In the genomic region with DNA sequence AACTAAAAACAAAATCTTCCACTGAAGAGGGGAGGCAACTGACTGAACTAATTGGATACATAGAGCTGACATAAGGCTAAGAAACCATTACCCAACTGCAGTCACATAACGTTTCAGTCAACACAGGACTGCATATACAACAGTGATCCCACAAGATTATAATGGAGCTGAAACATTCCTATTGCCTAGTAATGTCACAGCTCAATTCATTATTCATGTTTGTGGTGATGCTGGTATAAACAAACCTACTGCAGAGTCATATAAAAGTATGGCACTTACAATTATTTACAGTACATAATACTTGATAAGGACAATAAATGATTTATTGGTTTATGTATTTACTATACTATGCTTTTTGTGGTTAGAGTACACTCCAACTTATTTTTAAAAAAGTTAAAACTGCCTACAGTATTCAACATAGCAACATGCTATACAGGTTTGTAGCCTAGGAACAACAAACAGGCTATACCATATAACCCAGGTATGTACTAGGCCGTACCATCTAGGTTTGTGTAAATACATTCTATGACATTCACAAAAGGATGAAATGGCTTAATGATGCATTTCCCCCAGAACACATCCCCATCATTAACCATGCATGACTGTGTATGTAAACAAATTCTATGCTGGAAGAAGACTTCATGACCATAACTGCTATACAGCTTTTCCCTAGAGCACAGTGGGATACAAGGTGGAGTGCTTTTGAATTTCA, we compare ENCODE assay signal across 1 cellular context.
TF ChIP-seq lines count a peak whose summit lies in the region.

No MANE protein-coding gene starts in this region.

TF ChIP-seq in HEK293, 187 proteins besides CTCF, POLR2A, EP300 and RAD21 (continued from another document):
- TF ChIP-seq GLI2 (tag by site-specific recombination; IDR thresholded peaks at IDR 0.05; ENCODE audit: borderline replicate concordance, low read depth) (no peak), OSR2 (tag by site-specific recombination; IDR thresholded peaks at IDR 0.05) (peak; percentile 52), ZNF221 (tag by site-specific recombination; IDR thresholded peaks at IDR 0.05; ENCODE audit: borderline replicate concordance) (no peak), SP7 (tag by site-specific recombination; IDR thresholded peaks at IDR 0.05) (peak; percentile 42; the same call in 1 of the 2 replicates), SP2 (tag by site-specific recombination; IDR thresholded peaks at IDR 0.05) (no peak), ZNF571 (tag by site-specific recombination; IDR thresholded peaks at IDR 0.05) (no peak), ZIC2 (tag by site-specific recombination; IDR thresholded peaks at IDR 0.05) (peak; percentile 34; the same call in 1 of the 2 replicates), ZNF174 (tag by site-specific recombination; IDR thresholded peaks at IDR 0.05) (no peak), ZNF768 (tag by site-specific recombination; IDR thresholded peaks at IDR 0.05) (no peak), MZF1 (tag by site-specific recombination; IDR thresholded peaks at IDR 0.05; ENCODE audit: borderline replicate concordance) (0 out of 2 replicates have a peak, but pooled peaks have one; percentile 44), ZNF19 (tag by site-specific recombination; IDR thresholded peaks at IDR 0.05; ENCODE audit: low read depth) (no peak), ZNF521 (tag by site-specific recombination; IDR thresholded peaks at IDR 0.05) (no peak), ZNF335 (tag by site-specific recombination; conservative IDR thresholded peaks at IDR 0.05) (no peak), ZNF350 (tag by site-specific recombination; IDR thresholded peaks at IDR 0.05) (no peak)
- TF ChIP-seq, protein P1, sequence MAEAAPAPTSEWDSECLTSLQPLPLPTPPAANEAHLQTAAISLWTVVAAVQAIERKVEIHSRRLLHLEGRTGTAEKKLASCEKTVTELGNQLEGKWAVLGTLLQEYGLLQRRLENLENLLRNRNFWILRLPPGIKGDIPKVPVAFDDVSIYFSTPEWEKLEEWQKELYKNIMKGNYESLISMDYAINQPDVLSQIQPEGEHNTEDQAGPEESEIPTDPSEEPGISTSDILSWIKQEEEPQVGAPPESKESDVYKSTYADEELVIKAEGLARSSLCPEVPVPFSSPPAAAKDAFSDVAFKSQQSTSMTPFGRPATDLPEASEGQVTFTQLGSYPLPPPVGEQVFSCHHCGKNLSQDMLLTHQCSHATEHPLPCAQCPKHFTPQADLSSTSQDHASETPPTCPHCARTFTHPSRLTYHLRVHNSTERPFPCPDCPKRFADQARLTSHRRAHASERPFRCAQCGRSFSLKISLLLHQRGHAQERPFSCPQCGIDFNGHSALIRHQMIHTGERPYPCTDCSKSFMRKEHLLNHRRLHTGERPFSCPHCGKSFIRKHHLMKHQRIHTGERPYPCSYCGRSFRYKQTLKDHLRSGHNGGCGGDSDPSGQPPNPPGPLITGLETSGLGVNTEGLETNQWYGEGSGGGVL (tag by site-specific recombination; IDR thresholded peaks at IDR 0.05), result no peak
- TF ChIP-seq, protein P2, sequence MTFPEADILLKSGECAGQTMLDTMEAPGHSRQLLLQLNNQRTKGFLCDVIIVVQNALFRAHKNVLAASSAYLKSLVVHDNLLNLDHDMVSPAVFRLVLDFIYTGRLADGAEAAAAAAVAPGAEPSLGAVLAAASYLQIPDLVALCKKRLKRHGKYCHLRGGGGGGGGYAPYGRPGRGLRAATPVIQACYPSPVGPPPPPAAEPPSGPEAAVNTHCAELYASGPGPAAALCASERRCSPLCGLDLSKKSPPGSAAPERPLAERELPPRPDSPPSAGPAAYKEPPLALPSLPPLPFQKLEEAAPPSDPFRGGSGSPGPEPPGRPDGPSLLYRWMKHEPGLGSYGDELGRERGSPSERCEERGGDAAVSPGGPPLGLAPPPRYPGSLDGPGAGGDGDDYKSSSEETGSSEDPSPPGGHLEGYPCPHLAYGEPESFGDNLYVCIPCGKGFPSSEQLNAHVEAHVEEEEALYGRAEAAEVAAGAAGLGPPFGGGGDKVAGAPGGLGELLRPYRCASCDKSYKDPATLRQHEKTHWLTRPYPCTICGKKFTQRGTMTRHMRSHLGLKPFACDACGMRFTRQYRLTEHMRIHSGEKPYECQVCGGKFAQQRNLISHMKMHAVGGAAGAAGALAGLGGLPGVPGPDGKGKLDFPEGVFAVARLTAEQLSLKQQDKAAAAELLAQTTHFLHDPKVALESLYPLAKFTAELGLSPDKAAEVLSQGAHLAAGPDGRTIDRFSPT (tag by site-specific recombination; IDR thresholded peaks at IDR 0.05), result no peak
- TF ChIP-seq, protein P3, sequence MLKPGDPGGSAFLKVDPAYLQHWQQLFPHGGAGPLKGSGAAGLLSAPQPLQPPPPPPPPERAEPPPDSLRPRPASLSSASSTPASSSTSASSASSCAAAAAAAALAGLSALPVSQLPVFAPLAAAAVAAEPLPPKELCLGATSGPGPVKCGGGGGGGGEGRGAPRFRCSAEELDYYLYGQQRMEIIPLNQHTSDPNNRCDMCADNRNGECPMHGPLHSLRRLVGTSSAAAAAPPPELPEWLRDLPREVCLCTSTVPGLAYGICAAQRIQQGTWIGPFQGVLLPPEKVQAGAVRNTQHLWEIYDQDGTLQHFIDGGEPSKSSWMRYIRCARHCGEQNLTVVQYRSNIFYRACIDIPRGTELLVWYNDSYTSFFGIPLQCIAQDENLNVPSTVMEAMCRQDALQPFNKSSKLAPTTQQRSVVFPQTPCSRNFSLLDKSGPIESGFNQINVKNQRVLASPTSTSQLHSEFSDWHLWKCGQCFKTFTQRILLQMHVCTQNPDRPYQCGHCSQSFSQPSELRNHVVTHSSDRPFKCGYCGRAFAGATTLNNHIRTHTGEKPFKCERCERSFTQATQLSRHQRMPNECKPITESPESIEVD (tag by site-specific recombination; IDR thresholded peaks at IDR 0.05), result peak; percentile 63
- TF ChIP-seq, protein P4, sequence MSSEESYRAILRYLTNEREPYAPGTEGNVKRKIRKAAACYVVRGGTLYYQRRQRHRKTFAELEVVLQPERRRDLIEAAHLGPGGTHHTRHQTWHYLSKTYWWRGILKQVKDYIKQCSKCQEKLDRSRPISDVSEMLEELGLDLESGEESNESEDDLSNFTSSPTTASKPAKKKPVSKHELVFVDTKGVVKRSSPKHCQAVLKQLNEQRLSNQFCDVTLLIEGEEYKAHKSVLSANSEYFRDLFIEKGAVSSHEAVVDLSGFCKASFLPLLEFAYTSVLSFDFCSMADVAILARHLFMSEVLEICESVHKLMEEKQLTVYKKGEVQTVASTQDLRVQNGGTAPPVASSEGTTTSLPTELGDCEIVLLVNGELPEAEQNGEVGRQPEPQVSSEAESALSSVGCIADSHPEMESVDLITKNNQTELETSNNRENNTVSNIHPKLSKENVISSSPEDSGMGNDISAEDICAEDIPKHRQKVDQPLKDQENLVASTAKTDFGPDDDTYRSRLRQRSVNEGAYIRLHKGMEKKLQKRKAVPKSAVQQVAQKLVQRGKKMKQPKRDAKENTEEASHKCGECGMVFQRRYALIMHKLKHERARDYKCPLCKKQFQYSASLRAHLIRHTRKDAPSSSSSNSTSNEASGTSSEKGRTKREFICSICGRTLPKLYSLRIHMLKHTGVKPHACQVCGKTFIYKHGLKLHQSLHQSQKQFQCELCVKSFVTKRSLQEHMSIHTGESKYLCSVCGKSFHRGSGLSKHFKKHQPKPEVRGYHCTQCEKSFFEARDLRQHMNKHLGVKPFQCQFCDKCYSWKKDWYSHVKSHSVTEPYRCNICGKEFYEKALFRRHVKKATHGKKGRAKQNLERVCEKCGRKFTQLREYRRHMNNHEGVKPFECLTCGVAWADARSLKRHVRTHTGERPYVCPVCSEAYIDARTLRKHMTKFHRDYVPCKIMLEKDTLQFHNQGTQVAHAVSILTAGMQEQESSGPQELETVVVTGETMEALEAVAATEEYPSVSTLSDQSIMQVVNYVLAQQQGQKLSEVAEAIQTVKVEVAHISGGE (tag by site-specific recombination; conservative IDR thresholded peaks at IDR 0.05; ENCODE audit: low read depth), result no peak
